In genomic region chr17:8151641-8152111, GRCh38 we compare ENCODE assay signal across 1 cellular context.
TF ChIP-seq lines count a peak whose summit lies in the region.

No MANE protein-coding gene starts in this region.

TF ChIP-seq in IMR-90, 13 proteins besides CTCF, POLR2A, EP300 and RAD21:
- TF ChIP-seq USF2 (IDR thresholded peaks at IDR 0.05; ENCODE audit: low read depth, low read length) (peak; percentile 1; the same call in 1 of the 2 replicates), RFX5 (IDR thresholded peaks at IDR 0.05; ENCODE audit: low read depth, low read length) (no peak), CHD1 (IDR thresholded peaks at IDR 0.05; ENCODE audit: low read depth, low read length) (peak; percentile 82; the same call in 1 of the 2 replicates)
